ENCODE assay signal across 8 cellular contexts in genomic region chr5:140113699-140114263, GRCh38. TPM values are rescaled to one million over a fixed set of nuclear protein-coding genes. Genes with fewer than 3 reads are reported as not detected.
A peak's percentile ranks its signal among the peaks of the same experiment; 100 is the strongest.
DNase-seq lines count a peak whose midpoint lies in the region; ATAC-seq and TF ChIP-seq lines count a peak whose summit lies in the region.

PURA (plus strand) TSS chr5:140114109; CDS start chr5:140114182, 73 bp downstream.

- H3K4me1 ChIP-seq in right lobe of liver, result peaks cover 0 to 46% (median 12%) of the 10 kb centered on the region in 4 donors

- H3K9me3 ChIP-seq in right lobe of liver, result no peaks in the 10 kb centered on the region

- TF ChIP-seq CTCF in right lobe of liver (IDR thresholded peaks at IDR 0.05), result peak in 3 of 4 donors; percentile 20 to 36 (median 27)

- H3K9me3 Mint-ChIP-seq in dendritic cell treated with granulocyte-macrophage colony-stimulating factor and Interleukin-4, amounts not matched to agents 40 ng/mL and 50 ng/mL, for 4 days, result no peaks in the 10 kb centered on the region

- H3K27ac Mint-ChIP-seq in dendritic cell treated with granulocyte-macrophage colony-stimulating factor and Interleukin-4, amounts not matched to agents 40 ng/mL and 50 ng/mL, for 4 days, result peak within 1 kb of the TSS; percentile 90

- TF ChIP-seq POLR2A in right lobe of liver (IDR thresholded peaks at IDR 0.05), result peak; percentile 72

- no peaks in the 10 kb centered on the region for H3K27me3 ChIP-seq in right lobe of liver

- peaks cover 19% of the 10 kb centered on the region for H3K36me3 Mint-ChIP-seq in dendritic cell treated with granulocyte-macrophage colony-stimulating factor and Interleukin-4, amounts not matched to agents 40 ng/mL and 50 ng/mL, for 4 days (ENCODE audit: low read depth)

- DNase-seq in CD1c-positive myeloid dendritic cell (ENCODE audit: extremely low spot score) (peak; percentile 96), NCI-H748 (lab: John Stamatoyannopoulos, UW; ENCODE audit: unreplicated experiment) (peak; percentile 94), right lobe of liver (peak; percentile 95 to 97 (median 97))
- DNase-seq in activated CD4-positive, alpha-beta T cell treated with anti-CD3 and anti-CD28 coated beads, Interleukin-2, amount 50 U/mL, for 1 hour, result peak; percentile 98
- DNase-seq in stimulated activated CD4-positive, alpha-beta T cell treated with anti-CD3 and anti-CD28 coated beads, Interleukin-4, amount 100 ng/mL, for 24 hours, result peak; percentile 96

- peaks cover 41% of the 10 kb centered on the region for H3K27me3 Mint-ChIP-seq in dendritic cell treated with granulocyte-macrophage colony-stimulating factor and Interleukin-4, amounts not matched to agents 40 ng/mL and 50 ng/mL, for 4 days

- intact Hi-C loops in dendritic cell treated with granulocyte-macrophage colony-stimulating factor and Interleukin-4, amounts not matched to agents 40 ng/mL and 50 ng/mL, for 4 days (cut with micrococcal nuclease), result loop anchor here (2.0 kb wide), 1 partner anchor 31 kb away; no protein-coding TSS in a partner anchor
- intact Hi-C loops in right lobe of liver (cut with DNase I), result no loop called here

- peak within 1 kb of the TSS; percentile 63 to 72 (median 71) for H3K4me3 ChIP-seq in right lobe of liver

- no peaks in the 10 kb centered on the region for H3K36me3 ChIP-seq in right lobe of liver

- peak within 1 kb of the TSS; percentile 88 for H3K4me3 Mint-ChIP-seq in dendritic cell treated with granulocyte-macrophage colony-stimulating factor and Interleukin-4, amounts not matched to agents 40 ng/mL and 50 ng/mL, for 4 days

- ATAC-seq in GM19372 (IDR thresholded peaks at IDR 0.05; ENCODE audit: low read depth, unreplicated experiment) (peak; percentile 89), HG03521 (IDR thresholded peaks at IDR 0.05; ENCODE audit: unreplicated experiment) (peak; percentile 91), right lobe of liver (peak; percentile 88 to 90 (median 89))

- H3K27ac ChIP-seq in right lobe of liver, result peak within 1 kb of the TSS; percentile 56 to 81 (median 81)

- peaks cover 63% of the 10 kb centered on the region for H3K4me1 Mint-ChIP-seq in dendritic cell treated with granulocyte-macrophage colony-stimulating factor and Interleukin-4, amounts not matched to agents 40 ng/mL and 50 ng/mL, for 4 days (ENCODE audit: low read depth)

- 0% methylated on average over 6 of the region's 60 CpGs for WGBS in right lobe of liver (ENCODE audit: insufficient coverage, low coverage, low lambda C conversion rate, missing lambda C conversion rate)

RNA-seq across cellular contexts. Expression of gene PURA, which starts in this region (rescaled TPM):
- total RNA-seq in right lobe of liver, result 10 to 100 TPM in 4 of 6 experiments, 1 to 10 TPM in 2; 8.7 to 14.1 (median 12.1) TPM

Comparison
In these comparisons a context has a peak if more than half of its experiments do, and no peak if none do; other contexts are left out.
1. Peak in every context shown above with its lines: DNase-seq, ATAC-seq, H3K4me3 ChIP-seq and H3K27ac ChIP-seq.